8 cellular contexts compared by ENCODE assay signal in the genomic region with DNA sequence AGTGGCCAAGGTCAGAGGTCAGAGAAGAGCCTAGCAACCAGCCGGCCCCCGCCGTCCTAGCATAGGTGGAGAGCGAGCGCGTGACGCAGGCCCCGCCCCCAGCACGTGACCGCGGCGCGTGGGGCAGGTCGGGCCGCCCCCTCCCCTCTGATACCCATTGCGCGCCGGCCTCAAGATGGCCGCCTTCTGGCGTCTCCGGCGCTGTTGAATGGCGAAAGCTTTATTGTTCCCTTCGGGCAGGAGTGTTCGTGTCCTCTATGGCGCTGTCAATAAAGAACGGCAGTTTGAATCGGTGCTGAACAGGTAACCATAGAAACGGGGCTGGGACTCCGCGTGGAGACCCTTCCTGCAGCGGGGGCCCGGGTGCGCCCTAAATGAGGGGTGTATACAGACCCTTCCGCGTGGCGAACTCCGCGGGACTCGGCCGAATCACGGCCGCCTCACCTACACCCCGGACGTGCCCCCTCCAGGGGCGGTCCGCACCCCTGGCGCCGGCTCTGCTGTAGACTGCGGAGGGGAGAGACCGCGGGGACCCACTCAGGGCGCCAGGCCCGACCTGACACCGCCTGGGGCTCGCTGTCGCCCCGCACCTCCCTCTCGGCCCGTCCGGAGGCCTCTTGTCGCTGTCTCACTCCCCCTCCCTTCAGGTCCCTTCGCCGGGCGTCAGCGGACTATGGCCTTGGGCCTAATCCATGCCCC. TPM values are rescaled to one million over a fixed set of nuclear protein-coding genes. Genes with fewer than 3 reads are reported as not detected.
A peak's percentile ranks its signal among the peaks of the same experiment; 100 is the strongest.
DNase-seq lines count a peak whose midpoint lies in the region; ATAC-seq, FAIRE-seq and TF ChIP-seq lines count a peak whose summit lies in the region.

Gene ZBTB40, plus strand, starts transcription at position 150 of the 699 bp plus-strand sequence. CDS start 38,098 bp downstream, outside the sequence.

- ATAC-seq in HG02973 (IDR thresholded peaks at IDR 0.05; ENCODE audit: unreplicated experiment) (peak; percentile 69), aorta (ENCODE audit: low FRiP score) (peak; percentile 98)

- intact Hi-C loops in aorta (cut with DNase I) = loop anchor here in 1 of 2 donors (2.0 to 5.0 kb wide), 2 partner anchors 59 to 75 kb away; no protein-coding TSS in a partner anchor

- peak; percentile 87 for DNase-seq in GM18507 (ENCODE audit: extremely low spot score, insufficient read length, low read depth)
- DNase-seq in NCI-H2029 (lab: John Stamatoyannopoulos, UW) = peak; percentile 97
- peak; percentile 89 for DNase-seq in T-helper 9 cell
- peak; percentile 98 for DNase-seq in astrocyte of the hippocampus (ENCODE audit: low read depth, low spot score)
- DNase-seq in hepatocyte (ENCODE audit: low spot score) = peak; percentile 99
- peak; percentile 93 for DNase-seq in renal cortical epithelial cell (ENCODE audit: low read depth)
- DNase-seq in aorta = peak; percentile 98

- peak within 1 kb of the TSS; percentile 76 for H3K4me3 ChIP-seq in hepatocyte
- peak within 1 kb of the TSS; percentile 94 to 97 for H3K4me3 ChIP-seq in aorta (ENCODE audit: low read length in 2 of 2)

- H4K20me1 ChIP-seq in hepatocyte (ENCODE audit: insufficient read depth, poor library complexity, severe bottlenecking) = peaks cover 3% of the 10 kb centered on the region

- H2AFZ ChIP-seq in hepatocyte = peak within 1 kb of the TSS; percentile 94

- FAIRE-seq in GM18507 (lab: Jason Lieb, UNC) = peak; percentile 95

- H3K79me2 ChIP-seq in hepatocyte = peaks cover 42% of the 10 kb centered on the region

- H3K36me3 ChIP-seq in hepatocyte (replicated peaks; ENCODE audit: insufficient read depth, low read depth) (no peaks in the 10 kb centered on the region), aorta (ENCODE audit: control insufficient read depth in 1 of 2, insufficient read depth in 2 of 2, low read length in 1 of 2) (no peaks in the 10 kb centered on the region)

- under 1% methylated on average over 57 of the region's 66 CpGs for whole genome bisulfite sequencing in hepatocyte (ENCODE audit: low lambda C conversion rate, missing lambda C conversion rate)
- WGBS in aorta, 2 donors = 0 to 1% methylated on average over 54 to 66 of the region's 66 CpGs

- no peaks in the 10 kb centered on the region for H3K9me3 ChIP-seq in hepatocyte (ENCODE audit: low read depth)
- H3K9me3 ChIP-seq in aorta (ENCODE audit: control insufficient read depth, low read length) = no peaks in the 10 kb centered on the region

- H3K4me1 ChIP-seq in hepatocyte (ENCODE audit: insufficient read depth) = peaks cover 39% of the 10 kb centered on the region
- H3K4me1 ChIP-seq in aorta (ENCODE audit: control insufficient read depth in 1 of 2, insufficient read depth in 2 of 2, low read length in 2 of 2) = peaks cover 0 to 1% of the 10 kb centered on the region in 2 donors

- peak within 1 kb of the TSS; percentile 88 for H3K4me2 ChIP-seq in hepatocyte

- H3K27ac ChIP-seq in hepatocyte (peak within 1 kb of the TSS; percentile 96), aorta (ENCODE audit: low read depth in 1 of 2, low read length in 2 of 2) (peak within 1 kb of the TSS; percentile 68 to 87)

- H3K27me3 ChIP-seq in hepatocyte (no peaks in the 10 kb centered on the region), aorta (ENCODE audit: control insufficient read depth in 1 of 2, insufficient read depth in 2 of 2, low read length in 1 of 2) (no peaks in the 10 kb centered on the region)

- no peak for TF ChIP-seq CTCF in hepatocyte (IDR thresholded peaks at IDR 0.05; ENCODE audit: poor library complexity)

- H3K9me2 ChIP-seq in hepatocyte (replicated peaks; ENCODE audit: insufficient read depth) = no peaks in the 10 kb centered on the region

RNA-seq across cellular contexts. Expression of gene ZBTB40, which starts in this region (rescaled TPM):
- total RNA-seq in hepatocyte (17.7 and 18.1 TPM in 2 replicates), renal cortical epithelial cell (4.5 and 15.0 TPM in 2 replicates), aorta (10 to 100 TPM; 21.2 to 24.9 TPM)
- polyA plus RNA-seq in hepatocyte (7.3 and 8.0 TPM in 2 replicates), aorta (10 to 100 TPM in 1 of 2 donors, 1 to 10 TPM in 1; 4.4 to 19.3 TPM)

Comparison
In these comparisons a context has a peak if more than half of its experiments do, and no peak if none do; other contexts are left out.
1. Peak in every context shown above with its lines: DNase-seq, ATAC-seq, H3K4me3 ChIP-seq and H3K27ac ChIP-seq.